1 cellular context compared by ENCODE assay signal in genomic region chr19:50928841-50929240, GRCh38.
TF ChIP-seq lines count a peak whose summit lies in the region.

No MANE protein-coding gene starts in this region.

TF ChIP-seq in K562, 482 proteins besides CTCF, POLR2A, EP300 and RAD21:
- TF ChIP-seq, protein P1, sequence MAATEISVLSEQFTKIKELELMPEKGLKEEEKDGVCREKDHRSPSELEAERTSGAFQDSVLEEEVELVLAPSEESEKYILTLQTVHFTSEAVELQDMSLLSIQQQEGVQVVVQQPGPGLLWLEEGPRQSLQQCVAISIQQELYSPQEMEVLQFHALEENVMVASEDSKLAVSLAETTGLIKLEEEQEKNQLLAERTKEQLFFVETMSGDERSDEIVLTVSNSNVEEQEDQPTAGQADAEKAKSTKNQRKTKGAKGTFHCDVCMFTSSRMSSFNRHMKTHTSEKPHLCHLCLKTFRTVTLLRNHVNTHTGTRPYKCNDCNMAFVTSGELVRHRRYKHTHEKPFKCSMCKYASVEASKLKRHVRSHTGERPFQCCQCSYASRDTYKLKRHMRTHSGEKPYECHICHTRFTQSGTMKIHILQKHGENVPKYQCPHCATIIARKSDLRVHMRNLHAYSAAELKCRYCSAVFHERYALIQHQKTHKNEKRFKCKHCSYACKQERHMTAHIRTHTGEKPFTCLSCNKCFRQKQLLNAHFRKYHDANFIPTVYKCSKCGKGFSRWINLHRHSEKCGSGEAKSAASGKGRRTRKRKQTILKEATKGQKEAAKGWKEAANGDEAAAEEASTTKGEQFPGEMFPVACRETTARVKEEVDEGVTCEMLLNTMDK (IDR thresholded peaks at IDR 0.05; ENCODE audit: borderline replicate concordance, insufficient read depth, low read depth, low read length, poor library complexity, severe bottlenecking): peak; percentile 47
- TF ChIP-seq RFX1 (IDR thresholded peaks at IDR 0.05): peak; percentile 34; the same call in 1 of the 2 replicates
- TF ChIP-seq, protein P2, sequence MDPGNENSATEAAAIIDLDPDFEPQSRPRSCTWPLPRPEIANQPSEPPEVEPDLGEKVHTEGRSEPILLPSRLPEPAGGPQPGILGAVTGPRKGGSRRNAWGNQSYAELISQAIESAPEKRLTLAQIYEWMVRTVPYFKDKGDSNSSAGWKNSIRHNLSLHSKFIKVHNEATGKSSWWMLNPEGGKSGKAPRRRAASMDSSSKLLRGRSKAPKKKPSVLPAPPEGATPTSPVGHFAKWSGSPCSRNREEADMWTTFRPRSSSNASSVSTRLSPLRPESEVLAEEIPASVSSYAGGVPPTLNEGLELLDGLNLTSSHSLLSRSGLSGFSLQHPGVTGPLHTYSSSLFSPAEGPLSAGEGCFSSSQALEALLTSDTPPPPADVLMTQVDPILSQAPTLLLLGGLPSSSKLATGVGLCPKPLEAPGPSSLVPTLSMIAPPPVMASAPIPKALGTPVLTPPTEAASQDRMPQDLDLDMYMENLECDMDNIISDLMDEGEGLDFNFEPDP (CRISPR knock-in tag; IDR thresholded peaks at IDR 0.05): no peak
